14 cellular contexts compared by ENCODE assay signal in genomic region chr7:44066494-44067063, GRCh38. TPM values are rescaled to one million over a fixed set of nuclear protein-coding genes. Genes with fewer than 3 reads are reported as not detected.
DNase-seq lines count a peak whose midpoint lies in the region; ATAC-seq and TF ChIP-seq lines count a peak whose summit lies in the region.
"Had no signal": no experiment of that assay in that cellular context is flagged by ENCODE, and none has a peak within 500 bp of the region (broad histone marks: within the 10 kb centered on the region; RNA-seq: fewer than 3 reads in every experiment).

No MANE protein-coding gene starts in this region.

- H3K36me3 ChIP-seq in HAP-1 (replicated peaks) = peaks cover 6% of the 10 kb centered on the region

- CTCF ChIA-PET in activated CD4-positive, alpha-beta T cell treated with anti-CD3 and anti-CD28 coated beads for 36 hours (lab: Charles Lee) = interaction anchor here (0.6 to 0.7 kb wide), 2 partner anchors 20 to 79 kb away, joined by 3 read pairs; no protein-coding TSS in a partner anchor

- no peak overlapping the region for H3K27ac Mint-ChIP-seq in activated CD4-positive, alpha-beta T cell treated with anti-CD3 and anti-CD28 coated beads for 36 hours
- peak overlapping the region; percentile 79 to 88 (median 82) for H3K27ac Mint-ChIP-seq in IgD-negative memory B cell

- H3K36me3 Mint-ChIP-seq in activated CD4-positive, alpha-beta T cell treated with anti-CD3 and anti-CD28 coated beads for 36 hours (ENCODE audit: low read depth) = peaks cover 2% of the 10 kb centered on the region
- peaks cover 4% of the 10 kb centered on the region for H3K36me3 Mint-ChIP-seq in IgD-negative memory B cell

- TF ChIP-seq CTCF in GM13976 (IDR thresholded peaks at IDR 0.05; ENCODE audit: borderline replicate concordance, control extremely low read depth, extremely low read depth, insufficient read depth, missing control alignments) = no peak

- H3K27me3 ChIP-seq in HAP-1 (ENCODE audit: low read depth) = no peaks in the 10 kb centered on the region
- H3K27me3 ChIP-seq: thyroid gland had no signal

- peaks cover 10% of the 10 kb centered on the region for H3K4me1 ChIP-seq in HAP-1

- peaks cover 26% of the 10 kb centered on the region for H3K4me1 Mint-ChIP-seq in activated CD4-positive, alpha-beta T cell treated with anti-CD3 and anti-CD28 coated beads for 36 hours
- H3K4me1 Mint-ChIP-seq in IgD-negative memory B cell = peaks cover 21 to 45% (median 39%) of the 10 kb centered on the region in 3 donors

- intact Hi-C loops in activated CD4-positive, alpha-beta T cell treated with anti-CD3 and anti-CD28 coated beads for 36 hours (cut with DNase I, micrococcal nuclease) = no loop called here
- intact Hi-C loops in posterior vena cava (cut with DNase I) = loop anchor here in 1 of 2 donors (5.0 kb wide), 1 partner anchor 61 kb away; no protein-coding TSS in a partner anchor

- POLR2A ChIA-PET in activated CD4-positive, alpha-beta T cell treated with anti-CD3 and anti-CD28 coated beads for 36 hours (lab: Charles Lee) = no interaction called here

- ATAC-seq in activated CD4-positive, alpha-beta T cell treated with anti-CD3 and anti-CD28 coated beads for 36 hours = peak; percentile 9
- ATAC-seq in esophagus mucosa = peak; percentile 0

- H3K9me3 Mint-ChIP-seq in activated CD4-positive, alpha-beta T cell treated with anti-CD3 and anti-CD28 coated beads for 36 hours (ENCODE audit: low read depth) = no peaks in the 10 kb centered on the region
- no peaks in the 10 kb centered on the region for H3K9me3 Mint-ChIP-seq in IgD-negative memory B cell

- H3K4me3 ChIP-seq in HAP-1 = no peak overlapping the region
- H3K4me3 ChIP-seq: thyroid gland had no signal

- no peaks in the 10 kb centered on the region for H3K27me3 Mint-ChIP-seq in activated CD4-positive, alpha-beta T cell treated with anti-CD3 and anti-CD28 coated beads for 36 hours
- no peaks in the 10 kb centered on the region for H3K27me3 Mint-ChIP-seq in IgD-negative memory B cell

- H3K4me3 Mint-ChIP-seq in activated CD4-positive, alpha-beta T cell treated with anti-CD3 and anti-CD28 coated beads for 36 hours = no peak overlapping the region
- no peak overlapping the region for H3K4me3 Mint-ChIP-seq in IgD-negative memory B cell

- DNase-seq in activated CD4-positive, alpha-beta T cell treated with anti-CD3 and anti-CD28 coated beads for 36 hours = peak; percentile 24
- no peak for DNase-seq in activated CD4-positive, alpha-beta T cell treated with anti-CD3 and anti-CD28 coated beads for 4 hours
- DNase-seq in posterior vena cava (ENCODE audit: low spot score) (peak; percentile 82), HAP-1 (ENCODE audit: low spot score in 2 of 2) (no peak), GM13976 (ENCODE audit: low spot score) (no peak), amniotic stem cell (lab: John Stamatoyannopoulos, UW) (no peak)
- DNase-seq: ACHN; DMS79; effector CD4-positive, alpha-beta T cell; NCI-H2227 treated with DMSO at 0.1 percent for 48 hours had no signal

- H3K9me3 ChIP-seq in HAP-1 = no peaks in the 10 kb centered on the region
- H3K9me3 ChIP-seq: thyroid gland had no signal

- in situ Hi-C loops in HAP-1 (cut with MboI; ENCODE audit: low sequenced_read_pairs) (no loop called here), GM13976 (cut with MboI; ENCODE audit: low sequenced_read_pairs, unreplicated experiment) (no loop called here)

RNA-seq across cellular contexts. Expression of gene PGAM2, which starts 1.2 kb away (rescaled TPM):
- not detected for total RNA-seq in activated CD4-positive, alpha-beta T cell treated with anti-CD3 and anti-CD28 coated beads for 36 hours
- polyA plus RNA-seq in IgD-negative memory B cell = not detected
- 2.6 TPM for total RNA-seq in esophagus mucosa
- 1 to 10 TPM; 1.6 to 2.1 TPM for total RNA-seq in posterior vena cava

RNA-seq across cellular contexts. Expression of gene POLM, which starts 15.8 kb away (rescaled TPM):
- 10 to 100 TPM; 27.0 to 29.9 TPM for total RNA-seq in activated CD4-positive, alpha-beta T cell treated with anti-CD3 and anti-CD28 coated beads for 36 hours
- polyA plus RNA-seq in IgD-negative memory B cell = 42.0 TPM
- total RNA-seq in esophagus mucosa = 14.8 TPM
- 10 to 100 TPM in 1 of 2 donors, 1 to 10 TPM in 1; 9.4 to 16.9 TPM for total RNA-seq in posterior vena cava

RNA-seq across cellular contexts. Expression of gene DBNL, which starts 22.1 kb away (rescaled TPM):
- total RNA-seq in activated CD4-positive, alpha-beta T cell treated with anti-CD3 and anti-CD28 coated beads for 36 hours = 100 to 1,000 TPM; 106 to 117 TPM
- polyA plus RNA-seq in IgD-negative memory B cell = 384 TPM
- 157 TPM for total RNA-seq in esophagus mucosa
- 10 to 100 TPM; 82.8 to 91.0 TPM for total RNA-seq in posterior vena cava

RNA-seq across cellular contexts. Expression of gene AEBP1, which starts 37.6 kb away (rescaled TPM):
- total RNA-seq in activated CD4-positive, alpha-beta T cell treated with anti-CD3 and anti-CD28 coated beads for 36 hours = 10 to 100 TPM; 18.2 to 18.3 TPM
- 3.7 TPM for polyA plus RNA-seq in IgD-negative memory B cell
- 6.7 TPM for total RNA-seq in esophagus mucosa
- total RNA-seq in posterior vena cava = 100 to 1,000 TPM; 783 to 919 TPM
- total RNA-seq: M059J had no signal

RNA-seq across cellular contexts. Expression of gene POLD2, which starts 56.8 kb away (rescaled TPM):
- 100 to 1,000 TPM; 250 to 347 TPM for total RNA-seq in activated CD4-positive, alpha-beta T cell treated with anti-CD3 and anti-CD28 coated beads for 36 hours
- polyA plus RNA-seq in IgD-negative memory B cell = 88.5 TPM
- 104 TPM for total RNA-seq in esophagus mucosa
- total RNA-seq in posterior vena cava = 10 to 100 TPM; 39.9 to 60.0 TPM

Comparison
In these comparisons a context has a peak if more than half of its experiments do, and no peak if none do; other contexts are left out.
1. DNase-seq: peak in activated CD4-positive, alpha-beta T cell treated with anti-CD3 and anti-CD28 coated beads for 36 hours (single experiment) and posterior vena cava (single experiment); none in activated CD4-positive, alpha-beta T cell treated with anti-CD3 and anti-CD28 coated beads for 4 hours (0 of 2), HAP-1 (0 of 2), GM13976 (single experiment) and amniotic stem cell (single experiment).